19 cellular contexts compared by ENCODE assay signal in genomic region chr1:41615316-41615715, GRCh38.
"Had no signal": no experiment of that assay in that cellular context is flagged by ENCODE, and none has a peak within 500 bp of the region (broad histone marks: within the 10 kb centered on the region; RNA-seq: fewer than 3 reads in every experiment).

No MANE protein-coding gene starts in this region.

- DNase-seq: activated CD4-positive, alpha-beta memory T cell treated with anti-CD3 and anti-CD28 coated beads for 36 hours; activated CD4-positive, alpha-beta T cell treated with anti-CD3 and anti-CD28 coated beads for 36 hours; activated gamma-delta T cell; activated T-cell treated with anti-CD3 and anti-CD28 coated beads, Interleukin-2, amount 50 U/mL, for 4 hours; colonic mucosa; gastrocnemius medialis; heart right ventricle; immature natural killer cell; left ventricle myocardium superior; naive B cell; sigmoid colon; stimulated activated CD4-positive, alpha-beta T cell treated with anti-CD3 and anti-CD28 coated beads, Interleukin-4, amount 100 ng/mL, for 4 hours; stimulated activated naive CD4-positive, alpha-beta T cell; thyroid gland had no signal

- H3K4me1 ChIP-seq: ascending aorta, colonic mucosa, sigmoid colon had no signal

- H3K9me3 ChIP-seq: ascending aorta, colonic mucosa, gastrocnemius medialis, heart right ventricle, sigmoid colon, SJSA1, thyroid gland had no signal

- ATAC-seq: activated CD4-positive, alpha-beta T cell treated with anti-CD3 and anti-CD28 coated beads for 36 hours; activated T-cell treated with anti-CD3 and anti-CD28 coated beads, Interleukin-2, amount 50 U/mL, for 4 hours; gastrocnemius medialis; heart right ventricle; left ventricle myocardium superior had no signal

- H3K9me3 Mint-ChIP-seq: activated CD4-positive, alpha-beta memory T cell treated with anti-CD3 and anti-CD28 coated beads for 36 hours; activated naive CD4-positive, alpha-beta T cell treated with anti-CD3 and anti-CD28 coated beads, Interleukin-2, amount 50 U/mL, for 24 hours; activated T-cell treated with anti-CD3 and anti-CD28 coated beads, Interleukin-2, amount 50 U/mL, for 4 hours; central memory CD8-positive, alpha-beta T cell; immature natural killer cell; naive B cell; T-helper 1 cell treated with Interleukin-12 subunit alpha and Interleukin-12 subunit beta and Interleukin-4 antibody, amounts not matched to agents 30 μg/mL and 1 μg/mL, for 36 hours had no signal

- H3K27me3 Mint-ChIP-seq: activated CD4-positive, alpha-beta memory T cell treated with anti-CD3 and anti-CD28 coated beads for 36 hours; activated CD4-positive, alpha-beta T cell treated with anti-CD3 and anti-CD28 coated beads for 36 hours; activated naive CD4-positive, alpha-beta T cell treated with anti-CD3 and anti-CD28 coated beads, Interleukin-2, amount 50 U/mL, for 24 hours; central memory CD8-positive, alpha-beta T cell; naive B cell had no signal

- H3K27me3 ChIP-seq: ascending aorta, colonic mucosa, gastrocnemius medialis, heart right ventricle, sigmoid colon, SJSA1, thyroid gland had no signal

- H3K4me3 ChIP-seq: ascending aorta, colonic mucosa, gastrocnemius medialis, heart right ventricle, sigmoid colon, SJSA1, thyroid gland had no signal

- H3K27ac ChIP-seq: ascending aorta, colonic mucosa, gastrocnemius medialis, heart right ventricle, sigmoid colon, SJSA1, thyroid gland had no signal

- H3K4me3 Mint-ChIP-seq: activated CD4-positive, alpha-beta memory T cell treated with anti-CD3 and anti-CD28 coated beads for 36 hours; activated CD4-positive, alpha-beta T cell treated with anti-CD3 and anti-CD28 coated beads for 36 hours; activated naive CD4-positive, alpha-beta T cell treated with anti-CD3 and anti-CD28 coated beads, Interleukin-2, amount 50 U/mL, for 24 hours; activated T-cell treated with anti-CD3 and anti-CD28 coated beads, Interleukin-2, amount 50 U/mL, for 4 hours; central memory CD8-positive, alpha-beta T cell; T-helper 1 cell treated with Interleukin-12 subunit alpha and Interleukin-12 subunit beta and Interleukin-4 antibody, amounts not matched to agents 30 μg/mL and 1 μg/mL, for 36 hours had no signal

- H3K36me3 ChIP-seq: ascending aorta, colonic mucosa, gastrocnemius medialis, heart right ventricle, sigmoid colon, SJSA1, thyroid gland had no signal

- H3K27ac Mint-ChIP-seq: activated CD4-positive, alpha-beta memory T cell treated with anti-CD3 and anti-CD28 coated beads for 36 hours; activated naive CD4-positive, alpha-beta T cell treated with anti-CD3 and anti-CD28 coated beads, Interleukin-2, amount 50 U/mL, for 24 hours had no signal
